Comparison of ENCODE assay signal across 1 cellular context in genomic region chr2:28751102-28751955, GRCh38.
TF ChIP-seq lines count a peak whose summit lies in the region.

Gene PPP1CB (plus strand): TSS chr2:28751830. CDS start chr2:28752125, 295 bp downstream.

TF ChIP-seq in K562, 482 proteins besides CTCF, POLR2A, EP300 and RAD21 (continued from another document and continues in another):
- TF ChIP-seq, protein P1, sequence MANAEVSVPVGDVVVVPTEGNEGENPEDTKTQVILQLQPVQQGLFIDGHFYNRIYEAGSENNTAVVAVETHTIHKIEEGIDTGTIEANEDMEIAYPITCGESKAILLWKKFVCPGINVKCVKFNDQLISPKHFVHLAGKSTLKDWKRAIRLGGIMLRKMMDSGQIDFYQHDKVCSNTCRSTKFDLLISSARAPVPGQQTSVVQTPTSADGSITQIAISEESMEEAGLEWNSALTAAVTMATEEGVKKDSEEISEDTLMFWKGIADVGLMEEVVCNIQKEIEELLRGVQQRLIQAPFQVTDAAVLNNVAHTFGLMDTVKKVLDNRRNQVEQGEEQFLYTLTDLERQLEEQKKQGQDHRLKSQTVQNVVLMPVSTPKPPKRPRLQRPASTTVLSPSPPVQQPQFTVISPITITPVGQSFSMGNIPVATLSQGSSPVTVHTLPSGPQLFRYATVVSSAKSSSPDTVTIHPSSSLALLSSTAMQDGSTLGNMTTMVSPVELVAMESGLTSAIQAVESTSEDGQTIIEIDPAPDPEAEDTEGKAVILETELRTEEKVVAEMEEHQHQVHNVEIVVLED (CRISPR knock-in tag; IDR thresholded peaks at IDR 0.05) = peak; percentile 95
- TF ChIP-seq ZNF445 (CRISPR knock-in tag; IDR thresholded peaks at IDR 0.05; ENCODE audit: low read depth) (no peak), ARID2 (IDR thresholded peaks at IDR 0.05) (no peak), FOXK2 (conservative IDR thresholded peaks at IDR 0.05 in 1 of 2, IDR thresholded peaks at IDR 0.05 in 1 of 2; ENCODE audit: low read depth in 2 of 2) (no peak), PHB (CRISPR knock-in tag; IDR thresholded peaks at IDR 0.05) (no peak), SMARCA4 (IDR thresholded peaks at IDR 0.05) (peak; percentile 21; the same call in 1 of the 2 replicates), RFX5 (IDR thresholded peaks at IDR 0.05; ENCODE audit: low read depth, low read length) (no peak), ZKSCAN1 (IDR thresholded peaks at IDR 0.05; ENCODE audit: low read depth, low read length) (peak; percentile 78; the same call in 1 of the 2 replicates), SIN3A (IDR thresholded peaks at IDR 0.05; ENCODE audit: borderline replicate concordance in 2 of 2, control insufficient read depth in 1 of 2, low read depth in 2 of 2, low read length in 2 of 2) (no peak; a peak in 2 of 4 replicates), TARDBP (IDR thresholded peaks at IDR 0.05) (peak; percentile 98), FIP1L1 (IDR thresholded peaks at IDR 0.05; ENCODE audit: low read depth, low read length, poor library complexity, severe bottlenecking) (peak; percentile 58), ZBED1 (IDR thresholded peaks at IDR 0.05) (no peak; the same call in 1 of the 2 replicates), ZNF830 (CRISPR knock-in tag; IDR thresholded peaks at IDR 0.05) (no peak), THAP7 (CRISPR knock-in tag; IDR thresholded peaks at IDR 0.05) (no peak), PHTF2 (CRISPR knock-in tag; IDR thresholded peaks at IDR 0.05) (no peak), HNRNPUL1 (IDR thresholded peaks at IDR 0.05; ENCODE audit: low read length) (no peak), EWSR1 (IDR thresholded peaks at IDR 0.05; ENCODE audit: borderline replicate concordance, low read depth, partially characterized antibody) (no peak), RERE (CRISPR knock-in tag; IDR thresholded peaks at IDR 0.05; ENCODE audit: borderline replicate concordance) (no peak), THRB (CRISPR knock-in tag; conservative IDR thresholded peaks at IDR 0.05) (no peak), HMG20B (CRISPR knock-in tag; IDR thresholded peaks at IDR 0.05) (no peak), ERF (CRISPR knock-in tag; IDR thresholded peaks at IDR 0.05) (no peak), ZNF780A (CRISPR knock-in tag; IDR thresholded peaks at IDR 0.05) (no peak), RNF2 (IDR thresholded peaks at IDR 0.05) (peak; percentile 49; the same call in 1 of the 2 replicates), ZEB2 (IDR thresholded peaks at IDR 0.05) (no peak), SMARCC2 (IDR thresholded peaks at IDR 0.05; ENCODE audit: low read depth) (no peak), GTF2A2 (tag; IDR thresholded peaks at IDR 0.05) (no peak), ARID1B (IDR thresholded peaks at IDR 0.05) (0 out of 2 replicates have a peak, but pooled peaks have one; percentile 14), CREM (IDR thresholded peaks at IDR 0.05; ENCODE audit: low read depth) (peak; percentile 96), ZNF407 (IDR thresholded peaks at IDR 0.05; ENCODE audit: low read depth) (no peak), CREB3 (tag; conservative IDR thresholded peaks at IDR 0.05; ENCODE audit: low read depth) (no peak), ILK (tag; IDR thresholded peaks at IDR 0.05; ENCODE audit: borderline replicate concordance, low read depth) (no peak), ARNT (IDR thresholded peaks at IDR 0.05) (peak in 1 of 2 experiments; percentile 15; a peak in 1 of 4 replicates), ZZZ3 (IDR thresholded peaks at IDR 0.05) (no peak), CHAMP1 (IDR thresholded peaks at IDR 0.05) (no peak), SMAD4 (CRISPR knock-in tag; conservative IDR thresholded peaks at IDR 0.05) (peak; percentile 80)
- TF ChIP-seq, protein P2, sequence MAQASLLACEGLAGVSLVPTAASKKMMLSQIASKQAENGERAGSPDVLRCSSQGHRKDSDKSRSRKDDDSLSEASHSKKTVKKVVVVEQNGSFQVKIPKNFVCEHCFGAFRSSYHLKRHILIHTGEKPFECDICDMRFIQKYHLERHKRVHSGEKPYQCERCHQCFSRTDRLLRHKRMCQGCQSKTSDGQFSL (CRISPR knock-in tag; IDR thresholded peaks at IDR 0.05) = no peak
- TF ChIP-seq, protein P2 (tag; IDR thresholded peaks at IDR 0.05) = no peak
- TF ChIP-seq, protein P3, sequence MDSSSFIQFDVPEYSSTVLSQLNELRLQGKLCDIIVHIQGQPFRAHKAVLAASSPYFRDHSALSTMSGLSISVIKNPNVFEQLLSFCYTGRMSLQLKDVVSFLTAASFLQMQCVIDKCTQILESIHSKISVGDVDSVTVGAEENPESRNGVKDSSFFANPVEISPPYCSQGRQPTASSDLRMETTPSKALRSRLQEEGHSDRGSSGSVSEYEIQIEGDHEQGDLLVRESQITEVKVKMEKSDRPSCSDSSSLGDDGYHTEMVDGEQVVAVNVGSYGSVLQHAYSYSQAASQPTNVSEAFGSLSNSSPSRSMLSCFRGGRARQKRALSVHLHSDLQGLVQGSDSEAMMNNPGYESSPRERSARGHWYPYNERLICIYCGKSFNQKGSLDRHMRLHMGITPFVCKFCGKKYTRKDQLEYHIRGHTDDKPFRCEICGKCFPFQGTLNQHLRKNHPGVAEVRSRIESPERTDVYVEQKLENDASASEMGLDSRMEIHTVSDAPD (CRISPR knock-in tag; IDR thresholded peaks at IDR 0.05) = no peak
